In genomic region chrX:75746891-75747639, GRCh38 we compare ENCODE assay signal across 8 cellular contexts. TPM values are rescaled to one million over a fixed set of nuclear protein-coding genes. Genes with fewer than 3 reads are reported as not detected.
DNase-seq lines count a peak whose midpoint lies in the region; TF ChIP-seq lines count a peak whose summit lies in the region.

No MANE protein-coding gene starts in this region.

- H3K4me2 ChIP-seq in parathyroid adenoma (ENCODE audit: low read length): peak overlapping the region; percentile 74

- peaks cover 8% of the 10 kb centered on the region for H3K9me3 Mint-ChIP-seq in HFFc6

- H3K27ac Mint-ChIP-seq in HFFc6: peak overlapping the region; percentile 73

- no peak overlapping the region for H3K9ac ChIP-seq in parathyroid adenoma

- H3K4me1 ChIP-seq in parathyroid adenoma: no peaks in the 10 kb centered on the region

- DNase-seq in DMS 273 (lab: John Stamatoyannopoulos, UW; ENCODE audit: unreplicated experiment) (peak; percentile 78), DMS 273 treated with DMSO at 0.1 percent for 48 hours (lab: John Stamatoyannopoulos, UW) (no peak), HFFc6 (peak; percentile 0), NCI-H510A treated with DMSO at 0.1 percent for 48 hours (lab: John Stamatoyannopoulos, UW) (peak; percentile 1), head of caudate nucleus (peak in 34 of 42 donors; percentile 2 to 62 (median 30)), 8988T (no peak)
- DNase-seq in activated effector memory CD4-positive, alpha-beta T cell treated with anti-CD3 and anti-CD28 coated beads, Interleukin-2, amount 50 U/mL, for 16 hours: peak; percentile 70

- H3K79me2 ChIP-seq in parathyroid adenoma: no peaks in the 10 kb centered on the region

- H3K36me3 Mint-ChIP-seq in HFFc6 (ENCODE audit: low read depth): no peaks in the 10 kb centered on the region; the same call in 1 of the 2 replicates

- peak overlapping the region; percentile 90 for H3K4me3 Mint-ChIP-seq in HFFc6

- peak overlapping the region; percentile 61 for H3K4me3 ChIP-seq in parathyroid adenoma (ENCODE audit: low read depth, low read length)

- H2AFZ ChIP-seq in parathyroid adenoma: peak overlapping the region; percentile 82

- H3K27me3 ChIP-seq in parathyroid adenoma (ENCODE audit: control insufficient read depth, insufficient read depth, low read length): no peaks in the 10 kb centered on the region

- peak overlapping the region; percentile 59 for H3K27ac ChIP-seq in parathyroid adenoma

- no peak for TF ChIP-seq CTCF in HFFc6 (IDR thresholded peaks at IDR 0.05)
- no peak for TF ChIP-seq CTCF in parathyroid adenoma (IDR thresholded peaks at IDR 0.05)

- peaks cover 2% of the 10 kb centered on the region; the same call in 1 of the 2 replicates for H3K27me3 Mint-ChIP-seq in HFFc6 (ENCODE audit: insufficient read depth)

- H3K4me1 Mint-ChIP-seq in HFFc6 (ENCODE audit: low read depth): peaks cover 21% of the 10 kb centered on the region

- no peaks in the 10 kb centered on the region for H3K36me3 ChIP-seq in parathyroid adenoma (ENCODE audit: control insufficient read depth, insufficient read depth, low read length)

- intact Hi-C loops in head of caudate nucleus (cut with DNase I): no loop called here

- H3K9me3 ChIP-seq in parathyroid adenoma (ENCODE audit: control insufficient read depth, low read length): no peaks in the 10 kb centered on the region

RNA-seq across cellular contexts. Expression of gene MAGEE2, which starts 38.0 kb away (rescaled TPM):
- not detected for total RNA-seq in HFFc6 (2021; fragmentation: NEBNext Ultra II Directional; extraction: Animal tissue kit (Norgen Biotek cat#: 25700))

Comparison
In these comparisons a context has a peak if more than half of its experiments do, and no peak if none do; other contexts are left out.
1. DNase-seq: peak in DMS 273 (single experiment), HFFc6 (single experiment), NCI-H510A treated with DMSO at 0.1 percent for 48 hours (single experiment), activated effector memory CD4-positive, alpha-beta T cell treated with anti-CD3 and anti-CD28 coated beads, Interleukin-2, amount 50 U/mL, for 16 hours (single experiment) and head of caudate nucleus (34 of 42); none in DMS 273 treated with DMSO at 0.1 percent for 48 hours (single experiment) and 8988T (single experiment).